Comparison of ENCODE assay signal across 19 cellular contexts in the genomic region with DNA sequence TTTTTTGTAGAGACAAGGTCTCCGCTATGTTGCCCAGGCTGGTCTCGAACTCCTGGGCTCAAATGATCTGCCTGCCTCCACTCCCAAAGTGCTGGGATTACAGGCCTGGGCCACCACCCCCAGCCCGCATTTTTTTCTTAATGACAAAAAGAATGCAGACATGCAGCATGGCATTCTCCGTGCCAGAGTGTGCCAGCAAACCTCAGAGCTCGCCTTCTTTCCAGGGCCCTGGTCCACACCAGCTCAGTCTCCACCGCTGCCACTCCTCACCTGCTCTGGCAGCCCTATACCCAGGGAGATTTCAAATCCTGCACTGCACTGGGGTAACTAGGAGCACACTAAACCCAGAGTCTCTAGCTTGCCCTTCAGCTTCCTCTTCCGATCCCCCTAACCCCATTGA. TPM values are rescaled to one million over a fixed set of nuclear protein-coding genes. Genes with fewer than 3 reads are reported as not detected.
DNase-seq lines count a peak whose midpoint lies in the region; ATAC-seq and TF ChIP-seq lines count a peak whose summit lies in the region.
"Had no signal": no experiment of that assay in that cellular context is flagged by ENCODE, and none has a peak within 500 bp of the region (broad histone marks: within the 10 kb centered on the region; RNA-seq: fewer than 3 reads in every experiment).

No MANE protein-coding gene starts in this region.

- H3K27me3 ChIP-seq in neural progenitor cell (no peaks in the 10 kb centered on the region), HAP-1 (ENCODE audit: low read depth) (no peaks in the 10 kb centered on the region)

- DNase-seq in SIG-M5 treated with dmso at 0.1 percent for 504 hours (lab: John Stamatoyannopoulos, UW; ENCODE audit: unreplicated experiment), result peak; percentile 25
- no peak for DNase-seq in SIG-M5 (lab: John Stamatoyannopoulos, UW)
- DNase-seq in NB4 (ENCODE audit: low read depth), result peak; percentile 27
- no peak for DNase-seq in chondrocyte (ENCODE audit: low spot score)
- DNase-seq in neural progenitor cell (ENCODE audit: low spot score), result no peak
- no peak for DNase-seq in activated gamma-delta T cell (lab: John Stamatoyannopoulos, UW)
- no peak for DNase-seq in HAP-1 (ENCODE audit: low spot score in 2 of 2)
- DNase-seq: 8988T; AML-193; C1 segment of cervical spinal cord; Calu3; CD4-positive, alpha-beta T cell; DMS 273 treated with DMSO at 0.1 percent for 48 hours; DMS79; GOT3 had no signal

- ATAC-seq in HG03039 (IDR thresholded peaks at IDR 0.05; ENCODE audit: unreplicated experiment), result no peak
- ATAC-seq: GM12878, HCT116 had no signal

- no peaks in the 10 kb centered on the region for H3K4me1 Mint-ChIP-seq in chondrocyte (ENCODE audit: low read depth)
- H3K4me1 Mint-ChIP-seq in neural progenitor cell, result peaks cover 34% of the 10 kb centered on the region

- H3K36me3 Mint-ChIP-seq in chondrocyte (ENCODE audit: low read depth), result no peaks in the 10 kb centered on the region
- H3K36me3 Mint-ChIP-seq in neural progenitor cell, result peaks cover 32% of the 10 kb centered on the region

- peak overlapping the region; percentile 2 for H3K27ac ChIP-seq in neural progenitor cell
- H3K27ac ChIP-seq: HL-60 had no signal

- H3K9me3 ChIP-seq in neural progenitor cell (ENCODE audit: low read depth) (no peaks in the 10 kb centered on the region), HAP-1 (no peaks in the 10 kb centered on the region)

- H3K9me3 Mint-ChIP-seq in chondrocyte (ENCODE audit: low read depth) (no peaks in the 10 kb centered on the region), neural progenitor cell (no peaks in the 10 kb centered on the region)
- H3K9me3 Mint-ChIP-seq: CD4-positive, alpha-beta T cell had no signal

- no peak overlapping the region for H3K4me3 ChIP-seq in NB4 (ENCODE audit: low read depth, low read length)
- H3K4me3 ChIP-seq in neural progenitor cell, result no peak overlapping the region
- no peak overlapping the region for H3K4me3 ChIP-seq in HAP-1
- H3K4me3 ChIP-seq: GM12878 had no signal

- H3K4me3 Mint-ChIP-seq in chondrocyte (ENCODE audit: unreplicated experiment) (no peak overlapping the region), neural progenitor cell (no peak overlapping the region)
- H3K4me3 Mint-ChIP-seq: CD4-positive, alpha-beta T cell had no signal

- H3K27me3 Mint-ChIP-seq in chondrocyte (ENCODE audit: low read depth) (peaks cover 4% of the 10 kb centered on the region), neural progenitor cell (ENCODE audit: insufficient read depth, low read depth) (peaks cover 11% of the 10 kb centered on the region)

- no peaks in the 10 kb centered on the region for H3K36me3 ChIP-seq in neural progenitor cell
- no peaks in the 10 kb centered on the region for H3K36me3 ChIP-seq in HAP-1 (replicated peaks)

- TF ChIP-seq POLR2A in NB4 (IDR thresholded peaks at IDR 0.05; ENCODE audit: extremely low read depth, insufficient read length), result no peak

- in situ Hi-C loops in HAP-1 (cut with MboI; ENCODE audit: low sequenced_read_pairs), result no loop called here

- H3K79me2 ChIP-seq in neural progenitor cell (ENCODE audit: low read depth), result no peaks in the 10 kb centered on the region

- H3K27ac Mint-ChIP-seq in chondrocyte (ENCODE audit: unreplicated experiment) (peak overlapping the region; percentile 51), neural progenitor cell (peak overlapping the region; percentile 40)
- H3K27ac Mint-ChIP-seq: CD4-positive, alpha-beta T cell had no signal

- H2AFZ ChIP-seq in neural progenitor cell (replicated peaks), result no peak overlapping the region

- peak overlapping the region; percentile 6 for H3K4me2 ChIP-seq in neural progenitor cell

- no peak overlapping the region for H3K9ac ChIP-seq in neural progenitor cell

- peaks cover 12% of the 10 kb centered on the region for H3F3A ChIP-seq in neural progenitor cell (ENCODE audit: low read depth)

- H4K20me1 ChIP-seq in neural progenitor cell (ENCODE audit: low read depth), result no peaks in the 10 kb centered on the region

- H3K4me1 ChIP-seq in neural progenitor cell (peaks cover 14% of the 10 kb centered on the region), HAP-1 (no peaks in the 10 kb centered on the region)

- no peak for TF ChIP-seq CTCF in NB4 (IDR thresholded peaks at IDR 0.05; ENCODE audit: low read depth, low read length)
- TF ChIP-seq CTCF in chondrocyte (IDR thresholded peaks at IDR 0.05), result no peak
- TF ChIP-seq CTCF in neural progenitor cell (IDR thresholded peaks at IDR 0.05), result no peak

RNA-seq across cellular contexts. Expression of a gene that starts 41.7 kb away (rescaled TPM):
- total RNA-seq in chondrocyte (2.7 to 5.8 TPM (median 3.1 TPM) in 3 replicates), neural progenitor cell (ENCODE audit: low replicate concordance) (29.0 and 35.7 TPM in 2 replicates)
- total RNA-seq: CD4-positive, alpha-beta T cell; GM12878 had no signal

RNA-seq across cellular contexts. Expression of a gene that starts 51.7 kb away (rescaled TPM):
- total RNA-seq in chondrocyte (26.4 to 55.8 TPM (median 30.6 TPM) in 3 replicates), neural progenitor cell (ENCODE audit: low replicate concordance) (52.4 and 87.3 TPM in 2 replicates)
- total RNA-seq: CD4-positive, alpha-beta T cell; GM12878 had no signal

Comparison
In these comparisons a context has a peak if more than half of its experiments do, and no peak if none do; other contexts are left out.
1. DNase-seq: peak in SIG-M5 treated with dmso at 0.1 percent for 504 hours (single experiment) and NB4 (single experiment); none in SIG-M5 (single experiment), chondrocyte (single experiment), neural progenitor cell (single experiment), activated gamma-delta T cell (single experiment) and HAP-1 (0 of 2).